In genomic region chr1:172154571-172154970, GRCh38 we compare ENCODE assay signal across 8 cellular contexts.
DNase-seq lines count a peak whose midpoint lies in the region; ATAC-seq and TF ChIP-seq lines count a peak whose summit lies in the region.

No MANE protein-coding gene starts in this region.

- no peak overlapping the region for H3K4me3 ChIP-seq in BLaER1 treated with 17β-estradiol and CSF1 and Interleukin-3, amounts not matched to agents 10 nM and 100 nM
- H3K4me3 ChIP-seq in ascending aorta (peak overlapping the region; percentile 1 to 15), lower leg skin (ENCODE audit: low read depth, poor library complexity, severe bottlenecking) (no peak overlapping the region)

- WGBS in lower leg skin, 2 donors = 26 to 30% methylated on average over 2 of the region's 2 CpGs

- no peaks in the 10 kb centered on the region for H3K27me3 Mint-ChIP-seq in nephron (ENCODE audit: low read depth)

- H3K4me3 Mint-ChIP-seq in nephron = peak overlapping the region in 1 of 3 experiments; percentile 3

- no peaks in the 10 kb centered on the region for H3K36me3 Mint-ChIP-seq in nephron (ENCODE audit: low read depth)

- TF ChIP-seq CTCF in ascending aorta (IDR thresholded peaks at IDR 0.05) (no peak), nephron (IDR thresholded peaks at IDR 0.05; ENCODE audit: unreplicated experiment in 3 of 3) (no peak), lower leg skin (IDR thresholded peaks at IDR 0.05) (no peak)

- no peaks in the 10 kb centered on the region for H3K27me3 ChIP-seq in BLaER1 treated with 17β-estradiol and CSF1 and Interleukin-3, amounts not matched to agents 10 nM and 100 nM
- no peaks in the 10 kb centered on the region for H3K27me3 ChIP-seq in ascending aorta

- no peak for DNase-seq in ascending aorta (ENCODE audit: low spot score in 2 of 2)
- no peak for DNase-seq in HEK293T (ENCODE audit: extremely low spot score)
- no peak for DNase-seq in lower leg skin (ENCODE audit: low spot score in 2 of 2)
- no peak for DNase-seq in NCI-H1436 treated with DMSO at 0.1 percent for 48 hours (lab: John Stamatoyannopoulos, UW)

- intact Hi-C loops in ascending aorta (cut with DNase I) = no loop called here
- intact Hi-C loops in lower leg skin (cut with DNase I; ENCODE audit: low total_unique reads) = no loop called here

- no peaks in the 10 kb centered on the region for H3K36me3 ChIP-seq in BLaER1 treated with 17β-estradiol and CSF1 and Interleukin-3, amounts not matched to agents 10 nM and 100 nM
- no peaks in the 10 kb centered on the region for H3K36me3 ChIP-seq in ascending aorta

- peaks cover 6 to 23% (median 15%) of the 10 kb centered on the region in 10 experiments; a peak in 14 of 20 replicates for H3K4me1 ChIP-seq in BLaER1 treated with 17β-estradiol and CSF1 and Interleukin-3, amounts not matched to agents 10 nM and 100 nM
- H3K4me1 ChIP-seq in ascending aorta = no peaks in the 10 kb centered on the region

- ATAC-seq in GM19438 (IDR thresholded peaks at IDR 0.05; ENCODE audit: low read depth, unreplicated experiment) = peak; percentile 76
- ATAC-seq in HG03469 (IDR thresholded peaks at IDR 0.05; ENCODE audit: unreplicated experiment) = peak; percentile 54

- H3K9me3 ChIP-seq in BLaER1 treated with 17β-estradiol and CSF1 and Interleukin-3, amounts not matched to agents 10 nM and 100 nM (replicated peaks in 1 of 11) = no peaks in the 10 kb centered on the region
- H3K9me3 ChIP-seq in ascending aorta = no peaks in the 10 kb centered on the region

- H3K4me2 ChIP-seq in BLaER1 treated with 17β-estradiol and CSF1 and Interleukin-3, amounts not matched to agents 10 nM and 100 nM = peak overlapping the region; percentile 26 to 69 (median 48); a peak in 21 of 22 replicates

- CTCF ChIA-PET in HEK293T (lab: Yijun Ruan, JAX) = interaction anchor here (0.7 kb wide), 1 partner anchor 245 kb away, joined by 3 read pairs; no protein-coding TSS in a partner anchor

- peak overlapping the region; percentile 35 to 76 (median 60); a peak in 17 of 22 replicates for H3K27ac ChIP-seq in BLaER1 treated with 17β-estradiol and CSF1 and Interleukin-3, amounts not matched to agents 10 nM and 100 nM
- H3K27ac ChIP-seq in ascending aorta = peak overlapping the region in 1 of 2 donors; percentile 37

- peaks cover 51% of the 10 kb centered on the region for H3K4me1 Mint-ChIP-seq in nephron

- no peaks in the 10 kb centered on the region for H4K20me1 ChIP-seq in BLaER1 treated with 17β-estradiol and CSF1 and Interleukin-3, amounts not matched to agents 10 nM and 100 nM

- H3K9ac ChIP-seq in BLaER1 treated with 17β-estradiol and CSF1 and Interleukin-3, amounts not matched to agents 10 nM and 100 nM = peak overlapping the region in 3 of 11 experiments; percentile 42 to 56 (median 52); a peak in 6 of 22 replicates

- H3K9me3 Mint-ChIP-seq in nephron = no peaks in the 10 kb centered on the region

- no peak for TF ChIP-seq POLR2A in lower leg skin (IDR thresholded peaks at IDR 0.05)

- POLR2A ChIA-PET in HEK293T (lab: Yijun Ruan, JAX) = no interaction called here

- peak overlapping the region; percentile 56 to 94 (median 89) for H3K27ac Mint-ChIP-seq in nephron

TF ChIP-seq in HEK293T, 16 proteins besides CTCF, POLR2A, EP300 and RAD21:
- TF ChIP-seq CTBP1 (IDR thresholded peaks at IDR 0.05; ENCODE audit: borderline replicate concordance) (no peak), ELF4 (IDR thresholded peaks at IDR 0.05) (no peak), SP1 (IDR thresholded peaks at IDR 0.05) (no peak), FOXK2 (IDR thresholded peaks at IDR 0.05) (no peak), NFRKB (IDR thresholded peaks at IDR 0.05) (no peak), ZNF384 (IDR thresholded peaks at IDR 0.05) (no peak), PKNOX1 (IDR thresholded peaks at IDR 0.05) (no peak), FOXA1 (IDR thresholded peaks at IDR 0.05) (no peak), TARDBP (IDR thresholded peaks at IDR 0.05) (no peak), ARNT (IDR thresholded peaks at IDR 0.05) (no peak), FOXM1 (IDR thresholded peaks at IDR 0.05; ENCODE audit: borderline replicate concordance) (no peak)

Comparison
In these comparisons a context has a peak if more than half of its experiments do, and no peak if none do; other contexts are left out.
1. H3K4me3 ChIP-seq: peak in ascending aorta (2 of 2); none in BLaER1 treated with 17β-estradiol and CSF1 and Interleukin-3, amounts not matched to agents 10 nM and 100 nM (0 of 10) and lower leg skin (single experiment).